9 cellular contexts compared by ENCODE assay signal in the genomic region with DNA sequence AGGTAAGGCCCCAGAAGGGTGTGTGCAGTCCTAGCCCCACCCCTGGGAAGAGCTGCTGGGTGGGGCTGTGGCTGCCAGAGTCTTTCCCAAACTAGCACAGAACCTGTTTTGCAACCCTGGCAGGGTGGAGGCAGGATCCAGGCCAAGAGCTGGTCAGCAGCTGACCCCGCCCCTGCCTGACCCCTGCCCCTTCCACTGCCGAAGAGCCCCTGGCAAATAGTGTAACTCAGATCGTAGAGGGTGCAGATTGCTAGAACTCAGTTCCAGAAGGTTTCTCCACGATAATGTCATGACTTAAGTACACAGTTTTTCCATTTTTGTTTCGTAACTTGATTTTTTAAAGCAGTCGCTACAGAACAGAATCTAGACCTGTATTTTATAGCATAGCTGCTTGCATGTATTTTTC. TPM values are rescaled to one million over a fixed set of nuclear protein-coding genes. Genes with fewer than 3 reads are reported as not detected.
DNase-seq lines count a peak whose midpoint lies in the region; TF ChIP-seq lines count a peak whose summit lies in the region.
"Had no signal": no experiment of that assay in that cellular context is flagged by ENCODE, and none has a peak within 500 bp of the region (broad histone marks: within the 10 kb centered on the region; RNA-seq: fewer than 3 reads in every experiment).

No MANE protein-coding gene starts in this region.

- peaks cover 69% of the 10 kb centered on the region for H3K4me1 Mint-ChIP-seq in activated CD4-positive, alpha-beta memory T cell treated with anti-CD3 and anti-CD28 coated beads, Interleukin-2, amount 10 ng/mL, durations not matched to agents 7 days and 5 days

- no peak overlapping the region for H3K9ac ChIP-seq in rectal smooth muscle tissue (ENCODE audit: low read length)

- no peak overlapping the region for H3K4me3 ChIP-seq in cardiac muscle cell
- H3K4me3 ChIP-seq in rectal smooth muscle tissue (ENCODE audit: low read length): peak overlapping the region; percentile 63
- H3K4me3 ChIP-seq: SJSA1 had no signal

- H3K36me3 Mint-ChIP-seq in activated CD4-positive, alpha-beta memory T cell treated with anti-CD3 and anti-CD28 coated beads, Interleukin-2, amount 10 ng/mL, durations not matched to agents 7 days and 5 days (ENCODE audit: low read depth): peaks cover 39% of the 10 kb centered on the region

- peaks cover 36% of the 10 kb centered on the region for H3K4me1 ChIP-seq in cardiac muscle cell (ENCODE audit: low read depth)
- peaks cover 61% of the 10 kb centered on the region for H3K4me1 ChIP-seq in rectal smooth muscle tissue (ENCODE audit: control insufficient read depth, insufficient read depth, low read length)

- TF ChIP-seq CTCF in cardiac muscle cell (IDR thresholded peaks at IDR 0.05; ENCODE audit: low read depth, low read length): no peak

- peak overlapping the region; percentile 98 for H3K27ac Mint-ChIP-seq in activated CD4-positive, alpha-beta memory T cell treated with anti-CD3 and anti-CD28 coated beads, Interleukin-2, amount 10 ng/mL, durations not matched to agents 7 days and 5 days

- CTCF ChIA-PET in activated CD4-positive, alpha-beta memory T cell treated with anti-CD3 and anti-CD28 coated beads, Interleukin-2, amount 10 ng/mL, durations not matched to agents 7 days and 5 days (lab: Charles Lee): interaction anchor here (0.9 to 9.8 kb wide), 5 partner anchors 11 to 84 kb away, joined by 3 to 151 read pairs (median 24); a partner anchor contains a TSS

- H3K36me3 ChIP-seq in cardiac muscle cell (peaks cover 17% of the 10 kb centered on the region), rectal smooth muscle tissue (ENCODE audit: control insufficient read depth, insufficient read depth, low read length) (peaks cover 19% of the 10 kb centered on the region)

- H3K27ac ChIP-seq in cardiac muscle cell: peak overlapping the region; percentile 53
- peak overlapping the region; percentile 79 for H3K27ac ChIP-seq in rectal smooth muscle tissue (ENCODE audit: low read depth, low read length)

- no peaks in the 10 kb centered on the region for H3K27me3 Mint-ChIP-seq in activated CD4-positive, alpha-beta memory T cell treated with anti-CD3 and anti-CD28 coated beads, Interleukin-2, amount 10 ng/mL, durations not matched to agents 7 days and 5 days

- POLR2A ChIA-PET in activated CD4-positive, alpha-beta memory T cell treated with anti-CD3 and anti-CD28 coated beads, Interleukin-2, amount 10 ng/mL, durations not matched to agents 7 days and 5 days (lab: Charles Lee): interaction anchor here (1.1 to 10.1 kb wide), 10 partner anchors 9 to 145 kb away, joined by 3 to 372 read pairs (median 8); a partner anchor contains a TSS

- DNase-seq in HPDE6-E6E7 (ENCODE audit: extremely low spot score): peak; percentile 86
- no peak for DNase-seq in activated CD4-positive, alpha-beta memory T cell treated with anti-CD3 and anti-CD28 coated beads, Interleukin-2, amount 10 ng/mL, durations not matched to agents 7 days and 5 days
- DNase-seq in cardiac muscle cell (ENCODE audit: low read depth in 1 of 2, low spot score in 1 of 2): peak in 1 of 2 donors; percentile 65
- no peak for DNase-seq in activated effector memory CD4-positive, alpha-beta T cell treated with Interleukin-2 at 50 U/mL for 16 hours
- no peak for DNase-seq in NCI-H345 (lab: John Stamatoyannopoulos, UW)
- no peak for DNase-seq in stimulated activated CD4-positive, alpha-beta T cell treated with anti-CD3 and anti-CD28 coated beads, Interleukin-4, amount 100 ng/mL, for 1 hour
- no peak for DNase-seq in NCI-H2029 (lab: John Stamatoyannopoulos, UW)

- peak overlapping the region; percentile 76 for H3K4me3 Mint-ChIP-seq in activated CD4-positive, alpha-beta memory T cell treated with anti-CD3 and anti-CD28 coated beads, Interleukin-2, amount 10 ng/mL, durations not matched to agents 7 days and 5 days

- H3K9me3 Mint-ChIP-seq in activated CD4-positive, alpha-beta memory T cell treated with anti-CD3 and anti-CD28 coated beads, Interleukin-2, amount 10 ng/mL, durations not matched to agents 7 days and 5 days: no peaks in the 10 kb centered on the region

- no peaks in the 10 kb centered on the region for H3K9me3 ChIP-seq in cardiac muscle cell (ENCODE audit: low read depth)
- H3K9me3 ChIP-seq: SJSA1 had no signal

- no peaks in the 10 kb centered on the region for H3K27me3 ChIP-seq in cardiac muscle cell
- H3K27me3 ChIP-seq in rectal smooth muscle tissue (ENCODE audit: control insufficient read depth, insufficient read depth, low read length): no peaks in the 10 kb centered on the region
- H3K27me3 ChIP-seq: SJSA1 had no signal

RNA-seq across cellular contexts. Expression of a gene that starts 26.7 kb away (rescaled TPM):
- 10 to 100 TPM; 28.2 to 30.0 TPM for total RNA-seq in activated CD4-positive, alpha-beta memory T cell treated with anti-CD3 and anti-CD28 coated beads, Interleukin-2, amount 10 ng/mL, durations not matched to agents 7 days and 5 days
- total RNA-seq in cardiac muscle cell: 37.2 and 39.9 TPM in 2 replicates
- 72.4 and 77.4 TPM in 2 replicates for polyA plus RNA-seq in cardiac muscle cell
